20 cellular contexts compared by ENCODE assay signal in the genomic region with DNA sequence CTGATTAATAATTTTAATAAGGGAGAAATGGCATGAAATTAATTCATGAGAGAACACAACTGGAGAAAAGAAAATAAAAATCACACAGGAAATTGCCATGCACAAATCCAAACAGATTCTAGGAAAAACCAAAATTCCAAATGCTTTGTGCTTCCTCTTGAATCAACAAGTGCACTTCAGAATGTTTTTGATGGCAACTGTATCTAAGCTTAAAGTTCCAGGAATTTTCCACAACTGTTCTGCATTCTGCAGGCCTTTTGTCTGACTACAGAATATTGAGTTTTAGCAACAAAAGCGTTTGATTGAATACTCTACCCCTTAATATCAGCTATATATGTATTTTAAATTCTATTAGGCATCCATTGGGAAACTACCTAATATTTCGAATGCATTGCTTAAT.
"Had no signal": no experiment of that assay in that cellular context is flagged by ENCODE, and none has a peak within 500 bp of the region (broad histone marks: within the 10 kb centered on the region; RNA-seq: fewer than 3 reads in every experiment).

No MANE protein-coding gene starts in this region.

- DNase-seq: Kasumi-1, MM.1S, NCI-H1092 treated with DMSO at 0.1 percent for 48 hours, NCI-H1436 treated with DMSO at 0.1 percent for 48 hours, NCI-H1694, NCI-H187 treated with DMSO at 0.1 percent for 48 hours, NCI-H2029 treated with DMSO at 0.1 percent for 48 hours, NCI-H2107, NCI-H2171 treated with DMSO at 0.1 percent for 48 hours, NCI-H446 treated with DMSO at 0.1 percent for 48 hours, NCI-H526, NCI-H82, Right ventricle myocardium superior, RPMI8226, SIG-M5 had no signal

- H3K36me3 ChIP-seq: SJSA1 had no signal

- H3K9me3 ChIP-seq: SJSA1 had no signal

- H3K9ac ChIP-seq: KMS-11 had no signal

- H3K4me2 ChIP-seq: KMS-11 had no signal

- H3K4me1 ChIP-seq: SJSA1 had no signal

- H3K27ac ChIP-seq: HL-60, KMS-11, SJSA1, SK-N-MC had no signal

- H3K27me3 ChIP-seq: SJSA1 had no signal

- H3K4me3 ChIP-seq: K562, SJSA1, SK-N-MC had no signal
